Comparison of ENCODE assay signal across 20 cellular contexts in genomic region chr9:119280740-119281485, GRCh38.
DNase-seq lines count a peak whose midpoint lies in the region; TF ChIP-seq lines count a peak whose summit lies in the region.
"Had no signal": no experiment of that assay in that cellular context is flagged by ENCODE, and none has a peak within 500 bp of the region (broad histone marks: within the 10 kb centered on the region; RNA-seq: fewer than 3 reads in every experiment).

No MANE protein-coding gene starts in this region.

- H3K9me3 ChIP-seq in esophagus squamous epithelium, result no peaks in the 10 kb centered on the region
- H3K9me3 ChIP-seq: MG63, SJCRH30 had no signal

- peaks cover 0 to 31% (median 3%) of the 10 kb centered on the region in 3 donors for H3K4me1 ChIP-seq in esophagus squamous epithelium
- H3K4me1 ChIP-seq: SJCRH30 had no signal

- no peak overlapping the region for H3K4me3 ChIP-seq in esophagus squamous epithelium
- H3K4me3 ChIP-seq: MG63, SJCRH30 had no signal

- intact Hi-C loops in esophagus squamous epithelium (cut with DNase I), result no loop called here

- H3K27me3 ChIP-seq in esophagus squamous epithelium, result no peaks in the 10 kb centered on the region
- H3K27me3 ChIP-seq: MG63, SJCRH30 had no signal

- in situ Hi-C loops in G401 (cut with HindIII; ENCODE audit: low sequenced_read_pairs), result no loop called here

- H3K36me3 ChIP-seq in esophagus squamous epithelium, result no peaks in the 10 kb centered on the region
- H3K36me3 ChIP-seq: MG63 had no signal

- DNase-seq in G401 (ENCODE audit: low spot score) (peak; percentile 47), NCI-H446 treated with DMSO at 0.1 percent for 48 hours (lab: John Stamatoyannopoulos, UW) (peak; percentile 60), cerebellar cortex (ENCODE audit: low spot score) (peak; percentile 41), renal cortical epithelial cell (ENCODE audit: low read depth) (peak; percentile 34), esophagus squamous epithelium (lab: John Stamatoyannopoulos, UW) (no peak), NCI-H82 treated with DMSO at 0.1 percent for 48 hours (lab: John Stamatoyannopoulos, UW; ENCODE audit: unreplicated experiment) (no peak)
- DNase-seq in stimulated activated CD4-positive, alpha-beta T cell treated with anti-CD3 and anti-CD28 coated beads, Interleukin-12 subunit alpha, Interleukin-12 subunit beta, amount 100 ng/mL, for 4 hours, result no peak
- DNase-seq: CD4-positive, alpha-beta memory T cell; COR-L47; GDM1; H9; KG1; MG63; NCI-H2081 treated with DMSO at 0.1 percent for 48 hours; NCI-H2171; NCI-H226; NCI-H510A treated with DMSO at 0.1 percent for 48 hours; NCI-H748 treated with DMSO at 0.1 percent for 48 hours; PC-3; SJCRH30 had no signal

- 29 to 56% methylated on average over 1 of the region's 1 CpG for WGBS in esophagus squamous epithelium, 2 donors

- no peak for TF ChIP-seq POLR2A in esophagus squamous epithelium (IDR thresholded peaks at IDR 0.05)

- no peak overlapping the region for H3K27ac ChIP-seq in esophagus squamous epithelium
- H3K27ac ChIP-seq: SJCRH30 had no signal

- no peak for TF ChIP-seq CTCF in esophagus squamous epithelium (IDR thresholded peaks at IDR 0.05)

Comparison
In these comparisons a context has a peak if more than half of its experiments do, and no peak if none do; other contexts are left out.
1. DNase-seq: peak in G401 (single experiment), NCI-H446 treated with DMSO at 0.1 percent for 48 hours (single experiment), cerebellar cortex (single experiment) and renal cortical epithelial cell (single experiment); none in esophagus squamous epithelium (single experiment), NCI-H82 treated with DMSO at 0.1 percent for 48 hours (single experiment) and stimulated activated CD4-positive, alpha-beta T cell treated with anti-CD3 and anti-CD28 coated beads, Interleukin-12 subunit alpha, Interleukin-12 subunit beta, amount 100 ng/mL, for 4 hours (single experiment).